ENCODE assay signal across 1 cellular context in genomic region chr1:160046494-160047115, GRCh38.
TF ChIP-seq lines count a peak whose summit lies in the region.

No MANE protein-coding gene starts in this region.

TF ChIP-seq in K562, 482 proteins besides CTCF, POLR2A, EP300 and RAD21 (continued from another document and continues in another):
- TF ChIP-seq NKRF (IDR thresholded peaks at IDR 0.05; ENCODE audit: borderline replicate concordance) (no peak), FOXJ2 (tag; IDR thresholded peaks at IDR 0.05) (peak; percentile 90), EGR1 (conservative IDR thresholded peaks at IDR 0.05) (peak; percentile 91), ARID4B (CRISPR knock-in tag; IDR thresholded peaks at IDR 0.05) (no peak), SMARCC2 (IDR thresholded peaks at IDR 0.05; ENCODE audit: low read depth) (peak; percentile 94), ZNF444 (CRISPR knock-in tag; IDR thresholded peaks at IDR 0.05) (no peak), ZNF668 (CRISPR knock-in tag; IDR thresholded peaks at IDR 0.05) (no peak), MYBL2 (IDR thresholded peaks at IDR 0.05; ENCODE audit: low read depth) (no peak), MYBL2 (CRISPR knock-in tag; IDR thresholded peaks at IDR 0.05; ENCODE audit: borderline replicate concordance) (no peak), ARHGAP35 (IDR thresholded peaks at IDR 0.05; ENCODE audit: partially characterized antibody) (no peak), ATF4 (CRISPR knock-in tag; IDR thresholded peaks at IDR 0.05) (peak; percentile 68; the same call in 1 of the 2 replicates), HDAC1 (IDR thresholded peaks at IDR 0.05) (peak; percentile 25 to 92; a peak in 3 of 4 replicates), TOE1 (IDR thresholded peaks at IDR 0.05; ENCODE audit: borderline replicate concordance) (peak; percentile 84), TOE1 (CRISPR knock-in tag; IDR thresholded peaks at IDR 0.05; ENCODE audit: borderline replicate concordance, low read depth) (no peak), ZBTB5 (IDR thresholded peaks at IDR 0.05) (no peak), HMG20B (CRISPR knock-in tag; IDR thresholded peaks at IDR 0.05) (no peak), ZFX (CRISPR knock-in tag; IDR thresholded peaks at IDR 0.05) (no peak), HBP1 (CRISPR knock-in tag; IDR thresholded peaks at IDR 0.05) (no peak), TARDBP (IDR thresholded peaks at IDR 0.05) (peak; percentile 91), HLTF (IDR thresholded peaks at IDR 0.05) (peak; percentile 94), TRIM24 (IDR thresholded peaks at IDR 0.05) (peak; percentile 98), GABPA (tag; conservative IDR thresholded peaks at IDR 0.05; ENCODE audit: low read depth) (peak; percentile 51; the same call in 1 of the 2 replicates), BRCA1 (IDR thresholded peaks at IDR 0.05) (no peak), BRCA1 (CRISPR knock-in tag; IDR thresholded peaks at IDR 0.05) (no peak), CBX5 (IDR thresholded peaks at IDR 0.05; ENCODE audit: borderline replicate concordance, low read depth) (no peak; the same call in 1 of the 2 replicates), YBX1 (IDR thresholded peaks at IDR 0.05) (no peak), ZBTB7A (IDR thresholded peaks at IDR 0.05; ENCODE audit: borderline replicate concordance, control insufficient read depth, low read depth, low read length) (peak; percentile 46; the same call in 1 of the 2 replicates), NCOA4 (IDR thresholded peaks at IDR 0.05; ENCODE audit: partially characterized antibody) (peak; percentile 85), ZNF143 (CRISPR knock-in tag; IDR thresholded peaks at IDR 0.05) (no peak), ZC3H8 (IDR thresholded peaks at IDR 0.05) (no peak), KLF6 (CRISPR knock-in tag; IDR thresholded peaks at IDR 0.05; ENCODE audit: borderline replicate concordance) (no peak), SRSF9 (IDR thresholded peaks at IDR 0.05; ENCODE audit: borderline replicate concordance, low read depth, low read length) (no peak), CBX8 (IDR thresholded peaks at IDR 0.05; ENCODE audit: borderline replicate concordance, extremely low read depth, low read depth, low read length, poor library complexity, severe bottlenecking) (no peak), FOXO4 (CRISPR knock-in tag; IDR thresholded peaks at IDR 0.05) (no peak), ZBTB11 (CRISPR knock-in tag; IDR thresholded peaks at IDR 0.05) (peak in 1 of 3 experiments; percentile 84; a peak in 2 of 6 replicates), NR1H2 (CRISPR knock-in tag; IDR thresholded peaks at IDR 0.05) (no peak), MIER1 (IDR thresholded peaks at IDR 0.05; ENCODE audit: low read depth) (0 out of 2 replicates have a peak, but pooled peaks have one; percentile 50), DLX4 (CRISPR knock-in tag; IDR thresholded peaks at IDR 0.05) (no peak), HDAC6 (IDR thresholded peaks at IDR 0.05; ENCODE audit: low read depth, low read length) (no peak), FOXJ3 (CRISPR knock-in tag; IDR thresholded peaks at IDR 0.05) (0 out of 2 replicates have a peak, but pooled peaks have one; percentile 42), TCF7 (IDR thresholded peaks at IDR 0.05; ENCODE audit: borderline replicate concordance) (peak; percentile 93), STAG1 (CRISPR knock-in tag; IDR thresholded peaks at IDR 0.05; ENCODE audit: borderline replicate concordance) (no peak), ZSCAN29 (IDR thresholded peaks at IDR 0.05) (no peak), CEBPB (tag; IDR thresholded peaks at IDR 0.05) (peak; percentile 71), ZNF766 (CRISPR knock-in tag; conservative IDR thresholded peaks at IDR 0.05) (peak; percentile 97), ELF2 (CRISPR knock-in tag; IDR thresholded peaks at IDR 0.05) (no peak), ZNF584 (CRISPR knock-in tag; IDR thresholded peaks at IDR 0.05; ENCODE audit: low read depth) (peak; percentile 93), ETV1 (tag; conservative IDR thresholded peaks at IDR 0.05; ENCODE audit: low read depth) (no peak; the same call in 1 of the 2 replicates), USF1 (CRISPR knock-in tag; IDR thresholded peaks at IDR 0.05) (no peak), CHCHD3 (CRISPR knock-in tag; IDR thresholded peaks at IDR 0.05) (no peak), MEF2D (tag; conservative IDR thresholded peaks at IDR 0.05; ENCODE audit: low read depth) (peak; percentile 71), HEY1 (CRISPR knock-in tag; IDR thresholded peaks at IDR 0.05; ENCODE audit: borderline replicate concordance) (peak; percentile 65; the same call in 1 of the 2 replicates), RBM22 (IDR thresholded peaks at IDR 0.05; ENCODE audit: low read depth, low read length, poor library complexity, severe bottlenecking) (no peak)
